21 cellular contexts compared by ENCODE assay signal in genomic region chr19:7230826-7231225, GRCh38.
DNase-seq lines count a peak whose midpoint lies in the region; ATAC-seq and TF ChIP-seq lines count a peak whose summit lies in the region.
"Had no signal": no experiment of that assay in that cellular context is flagged by ENCODE, and none has a peak within 500 bp of the region (broad histone marks: within the 10 kb centered on the region; RNA-seq: fewer than 3 reads in every experiment).

No MANE protein-coding gene starts in this region.

- TF ChIP-seq POLR2A in gastroesophageal sphincter (IDR thresholded peaks at IDR 0.05) = no peak

- H2BK12ac ChIP-seq in mesenchymal stem cell (ENCODE audit: low read length in 2 of 2) = no peak overlapping the region

- 50 to 56% methylated on average over 1 to 5 of the region's 9 CpGs for WGBS in gastroesophageal sphincter (ENCODE audit: low coverage in 1 of 2), 2 donors
- 96% methylated on average over 9 of the region's 9 CpGs for WGBS in mesenchymal stem cell

- H3K18ac ChIP-seq in mesenchymal stem cell (ENCODE audit: low read depth in 1 of 2, low read length in 2 of 2) = no peak overlapping the region

- H4K91ac ChIP-seq in mesenchymal stem cell (ENCODE audit: low read length) = no peak overlapping the region

- H3K9me3 ChIP-seq in gastroesophageal sphincter (no peaks in the 10 kb centered on the region), mesenchymal stem cell (ENCODE audit: control insufficient read depth, low read length) (no peaks in the 10 kb centered on the region), stomach smooth muscle (ENCODE audit: control insufficient read depth in 2 of 2, low read length in 2 of 2) (no peaks in the 10 kb centered on the region)
- H3K9me3 ChIP-seq: breast epithelium had no signal

- H3K27me3 ChIP-seq in gastroesophageal sphincter (no peaks in the 10 kb centered on the region), mesenchymal stem cell (ENCODE audit: control insufficient read depth in 1 of 2, insufficient read depth in 1 of 2, low read length in 2 of 2) (no peaks in the 10 kb centered on the region), stomach smooth muscle (ENCODE audit: control insufficient read depth in 1 of 2, insufficient read depth in 2 of 2, low read length in 2 of 2) (no peaks in the 10 kb centered on the region)
- H3K27me3 ChIP-seq: breast epithelium had no signal

- ATAC-seq in gastroesophageal sphincter = peak; percentile 64
- no peak for ATAC-seq in HG02938 (IDR thresholded peaks at IDR 0.05; ENCODE audit: unreplicated experiment)
- ATAC-seq: SK-N-SH treated with all-trans-retinoic acid at 6 μM for 48 hours had no signal

- peaks cover 0 to 26% (median 4%) of the 10 kb centered on the region in 3 donors for H3K4me1 ChIP-seq in gastroesophageal sphincter
- H3K4me1 ChIP-seq in mesenchymal stem cell (ENCODE audit: control insufficient read depth, insufficient read depth, low read depth, low read length) = no peaks in the 10 kb centered on the region
- H3K4me1 ChIP-seq in stomach smooth muscle (ENCODE audit: control insufficient read depth, insufficient read depth, low read length) = peaks cover 23% of the 10 kb centered on the region
- H3K4me1 ChIP-seq: breast epithelium had no signal

- H3K27ac ChIP-seq in gastroesophageal sphincter (peak overlapping the region in 1 of 4 donors; percentile 54), mesenchymal stem cell (ENCODE audit: low read length, poor library complexity, severe bottlenecking) (no peak overlapping the region), stomach smooth muscle (ENCODE audit: low read length) (peak overlapping the region; percentile 1)
- H3K27ac ChIP-seq: breast epithelium had no signal

- H2BK15ac ChIP-seq in mesenchymal stem cell (ENCODE audit: low read depth, poor library complexity, severe bottlenecking) = no peak overlapping the region

- H2AFZ ChIP-seq in mesenchymal stem cell (ENCODE audit: low read depth, low read length) = no peak overlapping the region

- TF ChIP-seq EP300 in gastroesophageal sphincter (IDR thresholded peaks at IDR 0.05) = no peak

- TF ChIP-seq CTCF in gastroesophageal sphincter (IDR thresholded peaks at IDR 0.05) = no peak

- H3K4ac ChIP-seq in mesenchymal stem cell (ENCODE audit: low read depth in 1 of 2, low read length in 2 of 2) = peak overlapping the region in 1 of 2 experiments; percentile 35

- no peak overlapping the region for H3K14ac ChIP-seq in mesenchymal stem cell (ENCODE audit: low read length in 2 of 2)

- H3K36me3 ChIP-seq in gastroesophageal sphincter (no peaks in the 10 kb centered on the region), mesenchymal stem cell (ENCODE audit: control insufficient read depth in 1 of 2, insufficient read depth in 2 of 2, low read depth in 1 of 2, low read length in 2 of 2) (no peaks in the 10 kb centered on the region), stomach smooth muscle (ENCODE audit: control insufficient read depth in 2 of 2, insufficient read depth in 2 of 2, low read length in 2 of 2) (no peaks in the 10 kb centered on the region)
- H3K36me3 ChIP-seq: breast epithelium had no signal

- no peak overlapping the region for H4K8ac ChIP-seq in mesenchymal stem cell (ENCODE audit: low read length)

- H2BK5ac ChIP-seq in mesenchymal stem cell (ENCODE audit: low read depth, low read length, poor library complexity, severe bottlenecking) = no peak overlapping the region

- no peak overlapping the region for H3K4me2 ChIP-seq in mesenchymal stem cell (ENCODE audit: low read length, poor library complexity, severe bottlenecking)

- peak overlapping the region; percentile 36 for H3K9ac ChIP-seq in mesenchymal stem cell (ENCODE audit: low read length)
- peak overlapping the region in 1 of 2 donors; percentile 47 for H3K9ac ChIP-seq in stomach smooth muscle (ENCODE audit: low read length in 2 of 2)

- no peak overlapping the region for H3K4me3 ChIP-seq in gastroesophageal sphincter
- H3K4me3 ChIP-seq in mesenchymal stem cell (ENCODE audit: insufficient read depth in 1 of 2, low read depth in 1 of 2, low read length in 2 of 2) = no peak overlapping the region
- H3K4me3 ChIP-seq in stomach smooth muscle (ENCODE audit: low read length in 2 of 2) = peak overlapping the region in 1 of 2 donors; percentile 22
- H3K4me3 ChIP-seq: breast epithelium had no signal

- no peak overlapping the region for H2BK120ac ChIP-seq in mesenchymal stem cell (ENCODE audit: low read depth, low read length)

- in situ Hi-C loops in G401 (cut with HindIII; ENCODE audit: low sequenced_read_pairs) = no loop called here

- DNase-seq in G401 (ENCODE audit: low spot score) = peak; percentile 59
- DNase-seq in mesenchymal stem cell = no peak
- no peak for DNase-seq in activated T-cell treated with anti-CD3 and anti-CD28 coated beads, Interleukin-2, amount 50 U/mL, for 1 hour
- no peak for DNase-seq in central memory CD4-positive, alpha-beta T cell
- DNase-seq in NCI-H2081 (lab: John Stamatoyannopoulos, UW) = no peak
- DNase-seq: activated CD4-positive, alpha-beta T cell treated with anti-CD3 and anti-CD28 coated beads for 48 hours; activated naive CD4-positive, alpha-beta T cell treated with anti-CD3 and anti-CD28 coated beads, Interleukin-2, amount 50 U/mL, for 16 hours; CD4-positive, alpha-beta memory T cell; DND-41; effector CD4-positive, alpha-beta T cell; NCI-H2029 treated with DMSO at 0.1 percent for 48 hours; NCI-H524 treated with DMSO at 0.1 percent for 48 hours; nephron progenitor cell; stimulated activated CD4-positive, alpha-beta T cell treated with anti-CD3 and anti-CD28 coated beads, Interleukin-4, amount 100 ng/mL, for 1 hour; stimulated activated CD8-positive, alpha-beta memory T cell treated with anti-CD3 and anti-CD28 coated beads, Interleukin-4, amount 100 ng/mL, for 48 hours; trophoblast cell had no signal

- H3K79me1 ChIP-seq in mesenchymal stem cell (replicated peaks; ENCODE audit: low read length, poor library complexity, severe bottlenecking) = no peaks in the 10 kb centered on the region

- H2AK5ac ChIP-seq in mesenchymal stem cell (ENCODE audit: low read length, severe bottlenecking) = no peak overlapping the region

- no peak overlapping the region for H3K23ac ChIP-seq in mesenchymal stem cell (ENCODE audit: low read length in 2 of 2)
